Comparison of ENCODE assay signal across 8 cellular contexts in genomic region chr10:14904316-14904732, GRCh38. TPM values are rescaled to one million over a fixed set of nuclear protein-coding genes. Genes with fewer than 3 reads are reported as not detected.
DNase-seq lines count a peak whose midpoint lies in the region; ATAC-seq, FAIRE-seq and TF ChIP-seq lines count a peak whose summit lies in the region.

No MANE protein-coding gene starts in this region.

- H3K14ac ChIP-seq in H1 (ENCODE audit: insufficient read length) = no peak overlapping the region

- H3K27me3 ChIP-seq in PC-3 (ENCODE audit: low read length) (no peaks in the 10 kb centered on the region), H1 (replicated peaks in 1 of 4; ENCODE audit: control insufficient read depth in 3 of 4, extremely low read depth in 1 of 4, insufficient read depth in 3 of 4, low read length in 3 of 4) (no peaks in the 10 kb centered on the region), parathyroid adenoma (ENCODE audit: control insufficient read depth, insufficient read depth, low read length) (no peaks in the 10 kb centered on the region)

- H3F3A ChIP-seq in PC-3 (ENCODE audit: low read length, unreplicated experiment) = no peaks in the 10 kb centered on the region

- no peaks in the 10 kb centered on the region for H4K20me1 ChIP-seq in PC-3 (ENCODE audit: low read length)
- H4K20me1 ChIP-seq in H1 (replicated peaks in 1 of 2; ENCODE audit: control insufficient read depth in 1 of 2, insufficient read depth in 2 of 2, low read length in 2 of 2) = peaks cover 0 to 1% of the 10 kb centered on the region in 2 experiments

- H3K79me1 ChIP-seq in H1 (ENCODE audit: low read depth, low read length) = no peaks in the 10 kb centered on the region

- no peak overlapping the region for H3K27ac ChIP-seq in PC-3 (ENCODE audit: low read length)
- H3K27ac ChIP-seq in H1 (ENCODE audit: low read depth, low read length) = no peak overlapping the region
- H3K27ac ChIP-seq in parathyroid adenoma = no peak overlapping the region

- H2BK12ac ChIP-seq in H1 (ENCODE audit: low read depth, low read length) = no peak overlapping the region

- H3K4me2 ChIP-seq in PC-3 (ENCODE audit: low read length) (no peak overlapping the region), H1 (ENCODE audit: insufficient read depth in 1 of 2, low read depth in 2 of 2, low read length in 2 of 2) (no peak overlapping the region), parathyroid adenoma (ENCODE audit: low read length) (no peak overlapping the region)

- no peak overlapping the region for H4K8ac ChIP-seq in H1 (ENCODE audit: extremely low read depth, insufficient read depth, low read length)

- FAIRE-seq in GM19239 (lab: Jason Lieb, UNC) (peak; percentile 18), H1 (lab: Jason Lieb, UNC) (no peak), GM12891 (lab: Jason Lieb, UNC) (no peak)

- no peak; the same call in 1 of the 2 replicates for ATAC-seq in PC-3

- H3K79me2 ChIP-seq in PC-3 (ENCODE audit: low read length) (no peaks in the 10 kb centered on the region), H1 (ENCODE audit: control insufficient read depth in 1 of 2, insufficient read depth in 2 of 2, low read length in 2 of 2) (0 out of 4 replicates have a peak, but pooled peaks cover 0 to 2% of the 10 kb centered on the region in 2 experiments), parathyroid adenoma (no peaks in the 10 kb centered on the region)

- POLR2A ChIA-PET in PC-3 (lab: Charles Lee; ENCODE audit: unreplicated experiment) (interaction anchor here (0.7 kb wide), 1 partner anchor 66 kb away, joined by 35 read pairs; the partner anchor contains the start of genes CDNF, HSPA14 and MSANTD7), H1 (lab: Charles Lee; ENCODE audit: partially characterized antibody) (interaction anchor here (1.0 to 1.3 kb wide), 3 partner anchors 27 to 186 kb away, joined by 3 read pairs; no protein-coding TSS in a partner anchor)

- H2BK120ac ChIP-seq in H1 (replicated peaks; ENCODE audit: low read depth, low read length) = no peak overlapping the region

- intact Hi-C loops in PC-3 (cut with micrococcal nuclease) = no loop called here

- no peak overlapping the region for H2BK20ac ChIP-seq in H1 (ENCODE audit: low read length)

- no peaks in the 10 kb centered on the region for H3K9me2 ChIP-seq in PC-3 (replicated peaks; ENCODE audit: low read length)

- WGBS in H1 (ENCODE audit: extremely low coverage in 1 of 2, insufficient coverage in 1 of 2, insufficient read length in 1 of 2, insufficient replicate concordance in 2 of 2, low coverage in 1 of 2, low lambda C conversion rate in 2 of 2, missing lambda C conversion rate in 1 of 2), 2 experiments = 89% methylated on average over 1 of the region's 1 CpG; no CpG with 5 or more reads in 1 of the 2 experiments

- no peak overlapping the region for H4K5ac ChIP-seq in H1 (ENCODE audit: insufficient read length, low read depth, low read length)

- CTCF ChIA-PET in PC-3 (lab: Charles Lee) = interaction anchor here (0.6 kb wide), 1 partner anchor 180 kb away, joined by 3 read pairs; no protein-coding TSS in a partner anchor
- CTCF ChIA-PET in H1 (lab: Charles Lee; ENCODE audit: partially characterized antibody) = interaction anchor here (0.6 to 2.3 kb wide), 15 partner anchors 9 to 367 kb away, joined by 3 to 8 read pairs (median 4); no protein-coding TSS in a partner anchor

- H4K91ac ChIP-seq in H1 (replicated peaks; ENCODE audit: insufficient read length, low read length) = no peak overlapping the region

- no peak overlapping the region for H2AFZ ChIP-seq in PC-3 (ENCODE audit: low read length)
- no peak overlapping the region for H2AFZ ChIP-seq in H1 (ENCODE audit: low read length)
- no peak overlapping the region for H2AFZ ChIP-seq in parathyroid adenoma

- TF ChIP-seq RAD21 in H1 (IDR thresholded peaks at IDR 0.05 in 1 of 2, conservative IDR thresholded peaks at IDR 0.05 in 1 of 2; ENCODE audit: low read depth in 2 of 2, low read length in 2 of 2) = peak; percentile 18 to 27; a peak in 2 of 4 replicates

- no peaks in the 10 kb centered on the region for H3K4me1 ChIP-seq in PC-3 (ENCODE audit: insufficient read depth, low read length)
- no peaks in the 10 kb centered on the region for H3K4me1 ChIP-seq in H1 (replicated peaks in 1 of 4; ENCODE audit: control insufficient read depth in 3 of 4, insufficient read depth in 4 of 4, low read length in 3 of 4)
- H3K4me1 ChIP-seq in parathyroid adenoma = no peaks in the 10 kb centered on the region

- TF ChIP-seq EP300 in H1 (IDR thresholded peaks at IDR 0.05; ENCODE audit: borderline replicate concordance in 1 of 2, low read depth in 2 of 2, low read length in 2 of 2) = no peak

- no peak for TF ChIP-seq POLR2A in H1 (IDR thresholded peaks at IDR 0.05; ENCODE audit: control extremely low read depth in 1 of 2, low read depth in 2 of 2, low read length in 2 of 2)
- no peak for TF ChIP-seq POLR2A in GM12891 (IDR thresholded peaks at IDR 0.05; ENCODE audit: low read depth, low read length)

- H3K23ac ChIP-seq in H1 (ENCODE audit: insufficient read length) = no peak overlapping the region

- peaks cover 12% of the 10 kb centered on the region; the same call in 1 of the 2 replicates for H3K36me3 ChIP-seq in PC-3 (ENCODE audit: low read depth, low read length)
- peaks cover 0 to 90% (median 44%) of the 10 kb centered on the region in 4 experiments; a peak in 6 of 8 replicates for H3K36me3 ChIP-seq in H1 (ENCODE audit: control insufficient read depth in 2 of 4, insufficient read depth in 4 of 4, low read length in 3 of 4)
- no peaks in the 10 kb centered on the region for H3K36me3 ChIP-seq in parathyroid adenoma (ENCODE audit: control insufficient read depth, insufficient read depth, low read length)

- H3K4ac ChIP-seq in H1 (replicated peaks; ENCODE audit: insufficient read length, low read depth, low read length) = no peak overlapping the region

- H3K4me3 ChIP-seq in PC-3 (ENCODE audit: low read length) (no peak overlapping the region), H1 (ENCODE audit: extremely low read depth in 1 of 4, insufficient read depth in 2 of 4, low read depth in 3 of 4, low read length in 4 of 4) (no peak overlapping the region), parathyroid adenoma (ENCODE audit: low read depth, low read length) (no peak overlapping the region)

- no peak overlapping the region for H3K18ac ChIP-seq in H1 (ENCODE audit: extremely low read depth, low read length)

- no peak overlapping the region for H2BK5ac ChIP-seq in H1 (ENCODE audit: low read depth, low read length)

- peak; percentile 50 for TF ChIP-seq CTCF in PC-3 (conservative IDR thresholded peaks at IDR 0.05; ENCODE audit: low read depth, low read length)
- peak in 1 of 3 experiments; percentile 49; a peak in 1 of 4 replicates for TF ChIP-seq CTCF in H1 (IDR thresholded peaks at IDR 0.05; ENCODE audit: control extremely low read depth in 1 of 3, insufficient read depth in 1 of 3, low read depth in 1 of 3, low read length in 3 of 3)
- peak; percentile 59 for TF ChIP-seq CTCF in parathyroid adenoma (IDR thresholded peaks at IDR 0.05)

- no peak overlapping the region for H3K9ac ChIP-seq in PC-3 (ENCODE audit: low read length)
- H3K9ac ChIP-seq in H1 (replicated peaks in 1 of 4; ENCODE audit: extremely low read depth in 1 of 4, low read depth in 3 of 4, low read length in 3 of 4) = no peak overlapping the region
- no peak overlapping the region for H3K9ac ChIP-seq in parathyroid adenoma

- H3K23me2 ChIP-seq in H1 (ENCODE audit: low read depth, low read length) = no peaks in the 10 kb centered on the region

- H2BK15ac ChIP-seq in H1 (ENCODE audit: low read length) = no peak overlapping the region

- DNase-seq in D341Med (ENCODE audit: low spot score) = peak; percentile 40
- no peak for DNase-seq in GM19239 (ENCODE audit: insufficient read length, low spot score)
- peak; percentile 42 for DNase-seq in PC-3
- DNase-seq in H1 (ENCODE audit: low read depth in 1 of 2, low spot score in 2 of 2) = no peak
- no peak for DNase-seq in GM12891 (ENCODE audit: insufficient read length, low spot score)
- no peak for DNase-seq in DMS79 treated with DMSO at 0.1 percent for 48 hours (lab: John Stamatoyannopoulos, UW)
- no peak for DNase-seq in midbrain (lab: John Stamatoyannopoulos, UW)

- H3K9me3 ChIP-seq in PC-3 (ENCODE audit: low read length) (no peaks in the 10 kb centered on the region), H1 (ENCODE audit: insufficient read depth in 2 of 2, low read depth in 1 of 2, low read length in 1 of 2) (peaks cover 3 to 5% of the 10 kb centered on the region in 2 experiments; a peak in 1 of 4 replicates), parathyroid adenoma (ENCODE audit: control insufficient read depth, low read length) (no peaks in the 10 kb centered on the region)

- H2AK5ac ChIP-seq in H1 (ENCODE audit: low read depth, low read length) = no peak overlapping the region

- BruUV-seq in PC-3 (replicated peaks; lab: Mats Ljungman, UMichigan) = no TSS peak

- no peak overlapping the region for H3K56ac ChIP-seq in H1 (replicated peaks; ENCODE audit: insufficient read length, low read depth, low read length)

RNA-seq across cellular contexts. Expression of gene SUV39H2, which starts 25.7 kb away (rescaled TPM):
- 6.4 and 6.9 TPM in 2 replicates for total RNA-seq in PC-3 (2014; rRNA removed)
- total RNA-seq in H1 (2021; fragmentation: NEBNext Ultra II Directional; extraction: Animal tissue kit (Norgen Biotek cat#: 25700)) = 54.9 and 62.3 TPM in 2 replicates
- polyA plus RNA-seq in H1 (2011; rRNA removed) = 11.6 and 19.4 TPM in 2 replicates
- 19.8 TPM for polyA plus RNA-seq in H1 (2011; cell fraction: cytosol; rRNA removed)
- 8.3 TPM for polyA plus RNA-seq in H1 (2011; cell fraction: nucleus; rRNA removed)
- polyA plus RNA-seq in H1 (2012, experiment 1 of 2) = 22.8 to 46.7 TPM (median 28.4 TPM) in 4 replicates
- 3.8 TPM for polyA plus RNA-seq in H1 (2012, experiment 2 of 2)
- polyA plus RNA-seq in H1 (2013, experiment 1 of 2) = 41.9 TPM
- 44.9 TPM for polyA plus RNA-seq in H1 (2013, experiment 2 of 2)
- polyA minus RNA-seq in H1 (2011; rRNA and poly(A)+ RNA removed) = 23.7 and 41.1 TPM in 2 replicates
- polyA minus RNA-seq in H1 (2011; cell fraction: cytosol; rRNA and poly(A)+ RNA removed) = 14.5 TPM
- polyA minus RNA-seq in H1 (2011; cell fraction: nucleus; rRNA and poly(A)+ RNA removed) = 49.5 TPM
- polyA plus RNA-seq in GM12891 (2012; ENCODE audit: low read depth, missing spikeins) = 10.4 TPM

RNA-seq across cellular contexts. Expression of gene DCLRE1C, which starts 49.6 kb away (rescaled TPM):
- total RNA-seq in PC-3 (2014; rRNA removed) = 3.7 and 9.8 TPM in 2 replicates
- 5.6 and 7.4 TPM in 2 replicates for total RNA-seq in H1 (2021; fragmentation: NEBNext Ultra II Directional; extraction: Animal tissue kit (Norgen Biotek cat#: 25700))
- 0.64 and 0.77 TPM in 2 replicates for polyA plus RNA-seq in H1 (2011; rRNA removed)
- 1.2 TPM for polyA plus RNA-seq in H1 (2011; cell fraction: cytosol; rRNA removed)
- 2.3 TPM for polyA plus RNA-seq in H1 (2011; cell fraction: nucleus; rRNA removed)
- polyA plus RNA-seq in H1 (2012, experiment 1 of 2) = 3.4 to 5.6 TPM (median 4.8 TPM) in 4 replicates
- 0.26 TPM for polyA plus RNA-seq in H1 (2012, experiment 2 of 2)
- 3.3 TPM for polyA plus RNA-seq in H1 (2013, experiment 1 of 2)
- 3.1 TPM for polyA plus RNA-seq in H1 (2013, experiment 2 of 2)
- 5.2 and 9.4 TPM in 2 replicates for polyA minus RNA-seq in H1 (2011; rRNA and poly(A)+ RNA removed)
- 1.7 TPM for polyA minus RNA-seq in H1 (2011; cell fraction: cytosol; rRNA and poly(A)+ RNA removed)
- 9.9 TPM for polyA minus RNA-seq in H1 (2011; cell fraction: nucleus; rRNA and poly(A)+ RNA removed)
- 10.5 TPM for polyA plus RNA-seq in GM12891 (2012; ENCODE audit: low read depth, missing spikeins)

RNA-seq across cellular contexts. Expression of gene MEIG1, which starts 54.9 kb away (rescaled TPM):
- total RNA-seq in PC-3 (2014; rRNA removed) = 1.6 TPM in 1 of 2 replicates, not detected in the other
- not detected in 2 replicates for total RNA-seq in H1 (2021; fragmentation: NEBNext Ultra II Directional; extraction: Animal tissue kit (Norgen Biotek cat#: 25700))
- not detected in 2 replicates for polyA plus RNA-seq in H1 (2011; rRNA removed)
- not detected for polyA plus RNA-seq in H1 (2011; cell fraction: cytosol; rRNA removed)
- polyA plus RNA-seq in H1 (2011; cell fraction: nucleus; rRNA removed) = not detected
- not detected in 4 replicates for polyA plus RNA-seq in H1 (2012, experiment 1 of 2)
- polyA plus RNA-seq in H1 (2012, experiment 2 of 2) = not detected
- not detected for polyA plus RNA-seq in H1 (2013, experiment 1 of 2)
- 0.26 TPM for polyA plus RNA-seq in H1 (2013, experiment 2 of 2)
- not detected in 2 replicates for polyA minus RNA-seq in H1 (2011; rRNA and poly(A)+ RNA removed)
- polyA minus RNA-seq in H1 (2011; cell fraction: cytosol; rRNA and poly(A)+ RNA removed) = not detected
- not detected for polyA minus RNA-seq in H1 (2011; cell fraction: nucleus; rRNA and poly(A)+ RNA removed)
- 0.65 TPM for polyA plus RNA-seq in GM12891 (2012; ENCODE audit: low read depth, missing spikeins)

Comparison
In these comparisons a context has a peak if more than half of its experiments do, and no peak if none do; other contexts are left out.
1. DNase-seq: peak in D341Med (single experiment) and PC-3 (single experiment); none in GM19239 (single experiment), H1 (0 of 2), GM12891 (single experiment), DMS79 treated with DMSO at 0.1 percent for 48 hours (single experiment) and midbrain (single experiment).